ENCODE assay signal across 1 cellular context in the genomic region with DNA sequence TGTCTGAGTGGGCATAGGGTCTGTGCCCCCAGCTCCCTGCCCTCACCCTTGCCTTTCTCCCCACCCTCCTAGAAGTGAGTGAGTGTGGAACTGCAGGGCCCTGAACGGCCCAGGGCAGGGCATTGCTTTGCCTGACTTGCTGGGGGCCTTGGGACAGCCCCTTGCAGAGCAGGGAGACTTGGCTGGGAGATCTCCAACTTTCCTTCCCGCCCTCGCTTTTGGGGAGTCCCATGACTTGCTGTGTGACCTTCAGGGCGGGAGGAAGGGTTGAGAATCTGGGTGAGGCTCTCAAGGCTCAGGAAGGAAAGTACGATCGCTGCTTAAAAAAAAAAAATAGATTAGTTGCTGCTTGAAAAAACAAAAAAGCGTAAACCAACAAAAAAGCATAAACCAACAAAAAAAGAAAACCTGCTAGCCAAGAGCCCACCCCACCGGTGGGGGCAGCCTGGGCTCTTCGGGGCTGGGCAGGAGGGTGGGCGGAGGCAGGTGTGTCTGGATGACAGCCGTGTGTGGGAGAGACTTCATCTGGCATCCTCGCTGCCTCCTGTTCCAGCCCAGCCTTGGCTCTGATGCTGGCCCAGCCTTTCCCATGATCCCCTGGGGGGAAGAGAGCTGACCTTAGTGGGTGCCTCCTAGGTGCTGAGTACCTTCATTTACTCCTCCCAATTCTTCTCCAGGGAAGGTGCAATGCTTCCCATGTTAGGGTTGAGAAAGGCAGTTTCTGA.
TF ChIP-seq lines count a peak whose summit lies in the region.

No MANE protein-coding gene starts in this region.

TF ChIP-seq in A549, 52 proteins besides CTCF, POLR2A, EP300 and RAD21 (continued from another document):
- TF ChIP-seq RARB (CRISPR knock-in tag; IDR thresholded peaks at IDR 0.05), result no peak
- no peak for TF ChIP-seq TFCP2L1 (CRISPR knock-in tag; IDR thresholded peaks at IDR 0.05)
- no peak for TF ChIP-seq GATA3 (IDR thresholded peaks at IDR 0.05; ENCODE audit: borderline replicate concordance)
- no peak for TF ChIP-seq JUNB (IDR thresholded peaks at IDR 0.05)
- TF ChIP-seq JUN (IDR thresholded peaks at IDR 0.05), result no peak
- TF ChIP-seq CHD4 (IDR thresholded peaks at IDR 0.05; ENCODE audit: borderline replicate concordance), result no peak
- TF ChIP-seq HEYL (CRISPR knock-in tag; IDR thresholded peaks at IDR 0.05), result no peak
- no peak for TF ChIP-seq ZNF302 (CRISPR knock-in tag; IDR thresholded peaks at IDR 0.05)
- no peak for TF ChIP-seq CEBPB (IDR thresholded peaks at IDR 0.05)
- no peak for TF ChIP-seq ZFP36 (IDR thresholded peaks at IDR 0.05; ENCODE audit: borderline replicate concordance, partially characterized antibody)
- no peak for TF ChIP-seq FOSB (CRISPR knock-in tag; IDR thresholded peaks at IDR 0.05)
- TF ChIP-seq NR3C1 (IDR thresholded peaks at IDR 0.05), result no peak
- no peak for TF ChIP-seq ESRRA (IDR thresholded peaks at IDR 0.05; ENCODE audit: borderline replicate concordance, low read length)
- TF ChIP-seq POLR2AphosphoS2 (conservative IDR thresholded peaks at IDR 0.05; ENCODE audit: low read length), result no peak
- no peak for TF ChIP-seq FOSL2 (IDR thresholded peaks at IDR 0.05)
- no peak for TF ChIP-seq FOSL2 (CRISPR knock-in tag; IDR thresholded peaks at IDR 0.05)
- no peak for TF ChIP-seq ZC3H11A (IDR thresholded peaks at IDR 0.05)
- no peak for TF ChIP-seq HOXB5 (CRISPR knock-in tag; IDR thresholded peaks at IDR 0.05)
